17 cellular contexts compared by ENCODE assay signal in genomic region chr3:150084128-150084527, GRCh38.
"Had no signal": no experiment of that assay in that cellular context is flagged by ENCODE, and none has a peak within 500 bp of the region (broad histone marks: within the 10 kb centered on the region; RNA-seq: fewer than 3 reads in every experiment).

No MANE protein-coding gene starts in this region.

- DNase-seq: activated CD4-positive, alpha-beta T cell treated with anti-CD3 and anti-CD28 coated beads, Interleukin-2, amount 10 ng/mL, durations not matched to agents 7 days and 5 days; activated CD8-positive, alpha-beta memory T cell treated with anti-CD3 and anti-CD28 coated beads, Interleukin-2, amount 50 U/mL, for 48 hours; activated gamma-delta T cell treated with Interleukin-2 at 50 U/mL for 16 hours; activated naive CD8-positive, alpha-beta T cell treated with anti-CD3 and anti-CD28 coated beads for 36 hours; activated T-cell treated with anti-CD3 and anti-CD28 coated beads, Interleukin-2, amount 50 U/mL, for 72 hours; brain microvascular endothelial cell; endodermal cell; erythroblast; glutamatergic neuron; ovary; stimulated activated CD4-positive, alpha-beta T cell treated with anti-CD3 and anti-CD28 coated beads, Interleukin-15, amount 100 ng/mL, for 24 hours; stimulated activated CD4-positive, alpha-beta T cell treated with anti-CD3 and anti-CD28 coated beads, Interleukin-4, amount 100 ng/mL, for 1 hour; stimulated activated naive B cell treated with anti-CD40 and anti-IgM and Interleukin-4, amounts not matched to agents 10 μg/mL and 1 μg/mL and 100 μg/mL, for 72 hours; T-cell; T-helper 9 cell had no signal

- H3K9me3 ChIP-seq: ovary, tibial nerve, uterus had no signal

- H3K4me3 ChIP-seq: ovary had no signal

- H3K27me3 ChIP-seq: brain microvascular endothelial cell, ovary, tibial nerve, uterus had no signal

- H3K36me3 ChIP-seq: brain microvascular endothelial cell, ovary, tibial nerve, uterus had no signal

- H3K27ac ChIP-seq: brain microvascular endothelial cell, ovary, tibial nerve had no signal

- H3K4me1 ChIP-seq: uterus had no signal
